In genomic region chr2:74583504-74583903, GRCh38 we compare ENCODE assay signal across 1 cellular context.
TF ChIP-seq lines count a peak whose summit lies in the region.

No MANE protein-coding gene starts in this region.

TF ChIP-seq in SK-N-SH treated with all-trans-retinoic acid at 6 μM for 48 hours, 23 proteins besides CTCF, POLR2A, EP300 and RAD21 (continued from another document):
- TF ChIP-seq ZFP3 (CRISPR knock-in tag; IDR thresholded peaks at IDR 0.05), result no peak
- TF ChIP-seq BACH2 (CRISPR knock-in tag; IDR thresholded peaks at IDR 0.05; ENCODE audit: borderline replicate concordance), result no peak
- no peak for TF ChIP-seq ZNF70 (CRISPR knock-in tag; IDR thresholded peaks at IDR 0.05)
- TF ChIP-seq POU6F1 (CRISPR knock-in tag; IDR thresholded peaks at IDR 0.05; ENCODE audit: borderline replicate concordance, low read depth), result no peak
- no peak for TF ChIP-seq ARNTL (CRISPR knock-in tag; IDR thresholded peaks at IDR 0.05; ENCODE audit: borderline replicate concordance, low read depth)
TF ChIP-seq in SK-N-SH treated with all-trans-retinoic acid at 6 μM for 48 hours: peak in this region for 0.
